29 cellular contexts compared by ENCODE assay signal in the genomic region with DNA sequence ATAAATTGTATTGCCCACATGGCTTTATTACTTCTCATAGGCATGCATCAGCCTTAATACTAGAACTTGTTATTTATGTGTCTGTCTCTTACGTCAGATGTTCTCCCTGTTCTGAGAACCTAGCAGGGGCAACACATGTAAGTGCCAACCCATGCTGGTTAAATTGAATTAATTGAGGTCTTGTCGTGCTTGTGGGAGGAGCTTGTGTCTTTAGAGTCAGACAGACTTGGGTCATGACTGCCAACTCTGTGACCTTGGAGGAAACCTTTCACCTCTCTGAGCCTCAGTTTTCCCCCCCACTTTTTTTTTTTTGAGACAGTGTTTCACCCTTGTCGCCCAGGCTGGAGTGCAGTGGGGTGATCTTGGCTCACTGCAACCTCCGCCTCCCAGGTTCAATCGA. TPM values are rescaled to one million over a fixed set of nuclear protein-coding genes. Genes with fewer than 3 reads are reported as not detected.
DNase-seq lines count a peak whose midpoint lies in the region; ATAC-seq and TF ChIP-seq lines count a peak whose summit lies in the region.
"Had no signal": no experiment of that assay in that cellular context is flagged by ENCODE, and none has a peak within 500 bp of the region (broad histone marks: within the 10 kb centered on the region; RNA-seq: fewer than 3 reads in every experiment).

No MANE protein-coding gene starts in this region.

- TF ChIP-seq EP300 in upper lobe of left lung (IDR thresholded peaks at IDR 0.05), result no peak

- H3K4me3 Mint-ChIP-seq in activated T-cell treated with anti-CD3 and anti-CD28 coated beads, Interleukin-2, amount 50 U/mL, for 4 hours, result peak overlapping the region; percentile 2
- H3K4me3 Mint-ChIP-seq in activated T-cell treated with anti-CD3 and anti-CD28 coated beads, Interleukin-2, amount 50 U/mL, for 24 hours, result no peak overlapping the region
- H3K4me3 Mint-ChIP-seq in activated T-helper 1 cell treated with anti-CD3 and anti-CD28 coated beads, Interleukin-12 subunit alpha, Interleukin-12 subunit beta, Interleukin-2, Interleukin-4 antibody, amounts not matched to agents 30 ng/mL and 10 ng/mL and 1 ng/mL, durations not matched to agents 14 hours and 24 hours and 36 hours, result peak overlapping the region; percentile 65
- peak overlapping the region in 6 of 8 donors; percentile 5 to 98 (median 42) for H3K4me3 Mint-ChIP-seq in naive B cell
- H3K4me3 Mint-ChIP-seq: dendritic cell treated with granulocyte-macrophage colony-stimulating factor and Interleukin-4, amounts not matched to agents 40 ng/mL and 50 ng/mL, for 4 days had no signal

- H3K4me3 ChIP-seq in upper lobe of left lung, result no peak overlapping the region
- H3K4me3 ChIP-seq: A549, ascending aorta, esophagus squamous epithelium, hepatocyte, transverse colon had no signal

- WGBS in upper lobe of left lung, 2 donors, result 86 to 87% methylated on average over 5 of the region's 5 CpGs

- H3K4me1 ChIP-seq in upper lobe of left lung, result peaks cover 9 to 26% (median 16%) of the 10 kb centered on the region in 4 donors

- peaks cover 1% of the 10 kb centered on the region for H3K36me3 Mint-ChIP-seq in activated T-cell treated with anti-CD3 and anti-CD28 coated beads, Interleukin-2, amount 50 U/mL, for 4 hours (ENCODE audit: insufficient read depth)
- H3K36me3 Mint-ChIP-seq in activated T-cell treated with anti-CD3 and anti-CD28 coated beads, Interleukin-2, amount 50 U/mL, for 24 hours (ENCODE audit: low read depth), result peaks cover 1% of the 10 kb centered on the region
- H3K36me3 Mint-ChIP-seq in activated T-helper 1 cell treated with anti-CD3 and anti-CD28 coated beads, Interleukin-12 subunit alpha, Interleukin-12 subunit beta, Interleukin-2, Interleukin-4 antibody, amounts not matched to agents 30 ng/mL and 10 ng/mL and 1 ng/mL, durations not matched to agents 14 hours and 24 hours and 36 hours (ENCODE audit: low read depth), result no peaks in the 10 kb centered on the region
- H3K36me3 Mint-ChIP-seq in naive B cell, result no peaks in the 10 kb centered on the region
- H3K36me3 Mint-ChIP-seq: IgD-negative memory B cell, memory B cell had no signal

- no peaks in the 10 kb centered on the region for H3K27me3 ChIP-seq in upper lobe of left lung
- H3K27me3 ChIP-seq: ascending aorta, esophagus squamous epithelium, hepatocyte, transverse colon had no signal

- H3K4me1 Mint-ChIP-seq in activated T-cell treated with anti-CD3 and anti-CD28 coated beads, Interleukin-2, amount 50 U/mL, for 4 hours (ENCODE audit: low read depth), result peaks cover 21% of the 10 kb centered on the region
- H3K4me1 Mint-ChIP-seq in activated T-cell treated with anti-CD3 and anti-CD28 coated beads, Interleukin-2, amount 50 U/mL, for 24 hours (ENCODE audit: low read depth), result peaks cover 24% of the 10 kb centered on the region
- peaks cover 26% of the 10 kb centered on the region for H3K4me1 Mint-ChIP-seq in activated T-helper 1 cell treated with anti-CD3 and anti-CD28 coated beads, Interleukin-12 subunit alpha, Interleukin-12 subunit beta, Interleukin-2, Interleukin-4 antibody, amounts not matched to agents 30 ng/mL and 10 ng/mL and 1 ng/mL, durations not matched to agents 14 hours and 24 hours and 36 hours (ENCODE audit: low read depth)
- H3K4me1 Mint-ChIP-seq in naive B cell, result peaks cover 19 to 26% (median 25%) of the 10 kb centered on the region in 3 donors

- no peaks in the 10 kb centered on the region for H3K9me3 ChIP-seq in upper lobe of left lung
- H3K9me3 ChIP-seq: A549, ascending aorta, esophagus squamous epithelium, transverse colon had no signal

- intact Hi-C loops in activated T-helper 1 cell treated with anti-CD3 and anti-CD28 coated beads, Interleukin-12 subunit alpha, Interleukin-12 subunit beta, Interleukin-2, Interleukin-4 antibody, amounts not matched to agents 30 ng/mL and 10 ng/mL and 1 ng/mL, durations not matched to agents 14 hours and 24 hours and 36 hours (cut with micrococcal nuclease), result no loop called here

- H3K27ac Mint-ChIP-seq in activated T-cell treated with anti-CD3 and anti-CD28 coated beads, Interleukin-2, amount 50 U/mL, for 24 hours, result no peak overlapping the region
- H3K27ac Mint-ChIP-seq in activated T-helper 1 cell treated with anti-CD3 and anti-CD28 coated beads, Interleukin-12 subunit alpha, Interleukin-12 subunit beta, Interleukin-2, Interleukin-4 antibody, amounts not matched to agents 30 ng/mL and 10 ng/mL and 1 ng/mL, durations not matched to agents 14 hours and 24 hours and 36 hours, result no peak overlapping the region
- no peak overlapping the region for H3K27ac Mint-ChIP-seq in naive B cell
- H3K27ac Mint-ChIP-seq: dendritic cell treated with granulocyte-macrophage colony-stimulating factor and Interleukin-4, amounts not matched to agents 40 ng/mL and 50 ng/mL, for 4 days; memory B cell; stimulated activated naive CD8-positive, alpha-beta T cell treated with anti-CD3 and anti-CD28 coated beads, Interleukin-15, Interleukin-2, amounts not matched to agents 100 ng/mL and 50 ng/mL, for 24 hours had no signal

- no peak for TF ChIP-seq CTCF in upper lobe of left lung (IDR thresholded peaks at IDR 0.05)

- H3K9me3 Mint-ChIP-seq in activated T-cell treated with anti-CD3 and anti-CD28 coated beads, Interleukin-2, amount 50 U/mL, for 4 hours, result no peaks in the 10 kb centered on the region
- H3K9me3 Mint-ChIP-seq in activated T-cell treated with anti-CD3 and anti-CD28 coated beads, Interleukin-2, amount 50 U/mL, for 24 hours, result no peaks in the 10 kb centered on the region
- no peaks in the 10 kb centered on the region for H3K9me3 Mint-ChIP-seq in activated T-helper 1 cell treated with anti-CD3 and anti-CD28 coated beads, Interleukin-12 subunit alpha, Interleukin-12 subunit beta, Interleukin-2, Interleukin-4 antibody, amounts not matched to agents 30 ng/mL and 10 ng/mL and 1 ng/mL, durations not matched to agents 14 hours and 24 hours and 36 hours
- no peaks in the 10 kb centered on the region for H3K9me3 Mint-ChIP-seq in naive B cell
- H3K9me3 Mint-ChIP-seq: dendritic cell treated with granulocyte-macrophage colony-stimulating factor and Interleukin-4, amounts not matched to agents 40 ng/mL and 50 ng/mL, for 4 days; IgD-negative memory B cell; memory B cell; stimulated activated naive CD8-positive, alpha-beta T cell treated with anti-CD3 and anti-CD28 coated beads, Interleukin-15, Interleukin-2, amounts not matched to agents 100 ng/mL and 50 ng/mL, for 24 hours had no signal

- DNase-seq in activated T-cell treated with anti-CD3 and anti-CD28 coated beads, Interleukin-2, amount 50 U/mL, for 4 hours, result no peak
- DNase-seq in activated T-cell treated with anti-CD3 and anti-CD28 coated beads, Interleukin-2, amount 50 U/mL, for 24 hours, result no peak
- DNase-seq in activated T-helper 1 cell treated with anti-CD3 and anti-CD28 coated beads, Interleukin-12 subunit alpha, Interleukin-12 subunit beta, Interleukin-2, Interleukin-4 antibody, amounts not matched to agents 30 ng/mL and 10 ng/mL and 1 ng/mL, durations not matched to agents 14 hours and 24 hours and 36 hours (ENCODE audit: low spot score), result no peak
- DNase-seq in naive B cell (no peak), AG20443 (ENCODE audit: low spot score) (no peak), upper lobe of left lung (no peak)
- DNase-seq in stimulated activated CD4-positive, alpha-beta T cell treated with anti-CD3 and anti-CD28 coated beads, Interleukin-4, amount 100 ng/mL, for 24 hours, result no peak
- DNase-seq: activated CD8-positive, alpha-beta memory T cell treated with anti-CD3 and anti-CD28 coated beads for 24 hours; activated naive CD4-positive, alpha-beta T cell treated with anti-CD3 and anti-CD28 coated beads, Interleukin-2, amount 50 U/mL, for 16 hours; activated T-cell treated with anti-CD3 and anti-CD28 coated beads, Interleukin-2, amount 50 U/mL, for 1 hour; caudate nucleus; COR-L47; esophagus squamous epithelium; foreskin melanocyte; H7; left cardiac atrium; NCI-H2081 treated with DMSO at 0.1 percent for 48 hours; NCI-H226; NCI-H774; T-helper 2 cell; transverse colon had no signal

- no peaks in the 10 kb centered on the region for H3K36me3 ChIP-seq in upper lobe of left lung
- H3K36me3 ChIP-seq: ascending aorta, esophagus squamous epithelium, transverse colon had no signal

- ATAC-seq in activated T-cell treated with anti-CD3 and anti-CD28 coated beads, Interleukin-2, amount 50 U/mL, for 4 hours, result no peak
- ATAC-seq in naive B cell (ENCODE audit: low read depth in 2 of 2), result no peak
- no peak for ATAC-seq in upper lobe of left lung (ENCODE audit: low FRiP score in 2 of 2)
- ATAC-seq: A549, left cardiac atrium had no signal

- H3K27ac ChIP-seq in temporal lobe (ENCODE audit: low read depth, low read length) (peak overlapping the region; percentile 84), upper lobe of left lung (no peak overlapping the region)
- H3K27ac ChIP-seq: ascending aorta had no signal

- no peak for TF ChIP-seq POLR2A in upper lobe of left lung (IDR thresholded peaks at IDR 0.05)

- H3K27me3 Mint-ChIP-seq in activated T-cell treated with anti-CD3 and anti-CD28 coated beads, Interleukin-2, amount 50 U/mL, for 4 hours (ENCODE audit: low read depth), result no peaks in the 10 kb centered on the region
- H3K27me3 Mint-ChIP-seq in activated T-cell treated with anti-CD3 and anti-CD28 coated beads, Interleukin-2, amount 50 U/mL, for 24 hours, result no peaks in the 10 kb centered on the region
- H3K27me3 Mint-ChIP-seq in activated T-helper 1 cell treated with anti-CD3 and anti-CD28 coated beads, Interleukin-12 subunit alpha, Interleukin-12 subunit beta, Interleukin-2, Interleukin-4 antibody, amounts not matched to agents 30 ng/mL and 10 ng/mL and 1 ng/mL, durations not matched to agents 14 hours and 24 hours and 36 hours (ENCODE audit: insufficient read depth), result no peaks in the 10 kb centered on the region
- H3K27me3 Mint-ChIP-seq in naive B cell, result no peaks in the 10 kb centered on the region
- H3K27me3 Mint-ChIP-seq: dendritic cell treated with granulocyte-macrophage colony-stimulating factor and Interleukin-4, amounts not matched to agents 40 ng/mL and 50 ng/mL, for 4 days; IgD-negative memory B cell; memory B cell; stimulated activated naive CD8-positive, alpha-beta T cell treated with anti-CD3 and anti-CD28 coated beads, Interleukin-15, Interleukin-2, amounts not matched to agents 100 ng/mL and 50 ng/mL, for 24 hours had no signal

RNA-seq across cellular contexts. Expression of a gene that starts 2.2 kb away (rescaled TPM):
- total RNA-seq in activated T-cell treated with anti-CD3 and anti-CD28 coated beads, Interleukin-2, amount 50 U/mL, for 4 hours, result 1 to 10 TPM; 3.1 to 4.2 (median 3.4) TPM
- total RNA-seq in activated T-helper 1 cell treated with anti-CD3 and anti-CD28 coated beads, Interleukin-12 subunit alpha, Interleukin-12 subunit beta, Interleukin-2, Interleukin-4 antibody, amounts not matched to agents 30 ng/mL and 10 ng/mL and 1 ng/mL, durations not matched to agents 14 hours and 24 hours and 36 hours, result 5.4 and 5.9 TPM in 2 replicates
- polyA plus RNA-seq in naive B cell (ENCODE audit: low read depth in 6 of 6), result 1 to 10 TPM; 4.4 to 5.6 (median 5.0) TPM
- total RNA-seq in temporal lobe (59.5 TPM), upper lobe of left lung (100 to 1,000 TPM in 1 of 6 donors, 10 to 100 TPM in 5; 30.4 to 130 (median 71.0) TPM)
